In the genomic region with DNA sequence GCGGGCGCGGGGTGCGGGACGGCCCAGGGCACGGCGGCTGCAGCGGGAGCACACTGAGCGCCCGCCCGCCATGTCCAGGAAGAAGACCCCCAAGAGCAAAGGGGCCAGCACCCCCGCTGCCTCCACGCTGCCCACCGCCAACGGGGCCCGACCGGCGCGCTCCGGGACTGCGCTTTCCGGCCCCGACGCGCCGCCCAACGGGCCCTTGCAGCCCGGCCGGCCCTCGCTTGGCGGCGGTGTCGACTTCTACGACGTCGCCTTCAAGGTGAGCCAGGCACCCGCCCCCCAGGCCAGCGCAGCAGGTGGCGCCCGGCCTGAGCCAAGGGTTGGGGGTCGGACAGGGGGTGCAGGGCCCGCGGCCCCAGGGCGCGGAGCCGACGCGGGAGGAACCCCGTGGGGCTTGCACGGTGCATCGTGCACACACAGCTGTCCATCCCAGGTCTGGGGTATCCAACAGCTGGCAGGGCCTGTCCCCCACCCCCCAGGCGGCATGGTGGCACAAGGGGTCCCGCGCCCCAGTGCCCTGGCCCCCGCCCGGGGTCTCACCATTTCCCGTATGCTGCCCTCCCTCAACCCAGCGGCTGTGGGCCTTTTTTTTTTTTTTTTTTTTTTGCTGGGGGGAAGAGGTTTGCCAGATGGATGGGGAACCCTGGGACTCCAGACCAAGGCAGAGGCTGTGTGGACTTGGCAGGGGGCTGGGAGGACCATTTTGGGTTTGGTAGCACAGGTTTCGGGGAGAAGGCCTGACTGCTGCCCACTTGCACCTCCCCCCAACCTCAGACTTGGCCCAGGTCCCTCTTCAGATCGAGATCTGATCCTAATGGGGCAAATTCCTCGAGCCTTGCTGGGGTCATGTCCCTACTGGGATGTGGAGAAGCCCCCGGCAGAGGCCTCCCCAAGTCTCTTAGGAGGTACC, we compare ENCODE assay signal across 1 cellular context.
TF ChIP-seq lines count a peak whose summit lies in the region.

No MANE protein-coding gene starts in this region.

TF ChIP-seq in GM12878, 131 proteins besides CTCF, POLR2A, EP300 and RAD21:
- TF ChIP-seq NFIC (IDR thresholded peaks at IDR 0.05; ENCODE audit: low read depth, low read length) (no peak), IRF4 (IDR thresholded peaks at IDR 0.05; ENCODE audit: low read depth, low read length) (no peak), LARP7 (IDR thresholded peaks at IDR 0.05) (peak; percentile 73; the same call in 1 of the 2 replicates), ZNF384 (IDR thresholded peaks at IDR 0.05; ENCODE audit: borderline replicate concordance, low read depth, low read length) (peak; percentile 23; the same call in 1 of the 2 replicates), MEF2A (IDR thresholded peaks at IDR 0.05; ENCODE audit: insufficient read depth, low read depth, low read length) (no peak), SUZ12 (IDR thresholded peaks at IDR 0.05; ENCODE audit: unreplicated experiment) (peak; percentile 28), NKRF (conservative IDR thresholded peaks at IDR 0.05) (peak; percentile 33; the same call in 1 of the 2 replicates), IKZF1 (conservative IDR thresholded peaks at IDR 0.05) (peak; percentile 47; the same call in 1 of the 2 replicates), DPF2 (IDR thresholded peaks at IDR 0.05) (peak; percentile 64)
- TF ChIP-seq, protein P1, sequence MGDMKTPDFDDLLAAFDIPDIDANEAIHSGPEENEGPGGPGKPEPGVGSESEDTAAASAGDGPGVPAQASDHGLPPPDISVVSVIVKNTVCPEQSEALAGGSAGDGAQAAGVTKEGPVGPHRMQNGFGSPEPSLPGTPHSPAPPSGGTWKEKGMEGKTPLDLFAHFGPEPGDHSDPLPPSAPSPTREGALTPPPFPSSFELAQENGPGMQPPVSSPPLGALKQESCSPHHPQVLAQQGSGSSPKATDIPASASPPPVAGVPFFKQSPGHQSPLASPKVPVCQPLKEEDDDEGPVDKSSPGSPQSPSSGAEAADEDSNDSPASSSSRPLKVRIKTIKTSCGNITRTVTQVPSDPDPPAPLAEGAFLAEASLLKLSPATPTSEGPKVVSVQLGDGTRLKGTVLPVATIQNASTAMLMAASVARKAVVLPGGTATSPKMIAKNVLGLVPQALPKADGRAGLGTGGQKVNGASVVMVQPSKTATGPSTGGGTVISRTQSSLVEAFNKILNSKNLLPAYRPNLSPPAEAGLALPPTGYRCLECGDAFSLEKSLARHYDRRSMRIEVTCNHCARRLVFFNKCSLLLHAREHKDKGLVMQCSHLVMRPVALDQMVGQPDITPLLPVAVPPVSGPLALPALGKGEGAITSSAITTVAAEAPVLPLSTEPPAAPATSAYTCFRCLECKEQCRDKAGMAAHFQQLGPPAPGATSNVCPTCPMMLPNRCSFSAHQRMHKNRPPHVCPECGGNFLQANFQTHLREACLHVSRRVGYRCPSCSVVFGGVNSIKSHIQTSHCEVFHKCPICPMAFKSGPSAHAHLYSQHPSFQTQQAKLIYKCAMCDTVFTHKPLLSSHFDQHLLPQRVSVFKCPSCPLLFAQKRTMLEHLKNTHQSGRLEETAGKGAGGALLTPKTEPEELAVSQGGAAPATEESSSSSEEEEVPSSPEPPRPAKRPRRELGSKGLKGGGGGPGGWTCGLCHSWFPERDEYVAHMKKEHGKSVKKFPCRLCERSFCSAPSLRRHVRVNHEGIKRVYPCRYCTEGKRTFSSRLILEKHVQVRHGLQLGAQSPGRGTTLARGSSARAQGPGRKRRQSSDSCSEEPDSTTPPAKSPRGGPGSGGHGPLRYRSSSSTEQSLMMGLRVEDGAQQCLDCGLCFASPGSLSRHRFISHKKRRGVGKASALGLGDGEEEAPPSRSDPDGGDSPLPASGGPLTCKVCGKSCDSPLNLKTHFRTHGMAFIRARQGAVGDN (IDR thresholded peaks at IDR 0.05) = peak; percentile 45; the same call in 1 of the 2 replicates
